8 cellular contexts compared by ENCODE assay signal in genomic region chr11:57800444-57801184, GRCh38. TPM values are rescaled to one million over a fixed set of nuclear protein-coding genes. Genes with fewer than 3 reads are reported as not detected.
DNase-seq lines count a peak whose midpoint lies in the region; ATAC-seq, FAIRE-seq and TF ChIP-seq lines count a peak whose summit lies in the region.

No MANE protein-coding gene starts in this region.

- POLR2A ChIA-PET in OCI-LY7 (lab: Charles Lee) = interaction anchor here (0.7 to 1.8 kb wide), 11 partner anchors 12 to 371 kb away, joined by 3 to 8 read pairs (median 3); partner anchors contain the start of gene BTBD18

- CTCF ChIA-PET in activated naive CD4-positive, alpha-beta T cell treated with anti-CD3 and anti-CD28 coated beads for 36 hours (lab: Charles Lee) = interaction anchor here (0.6 to 4.7 kb wide), 49 partner anchors 8 to 768 kb away, joined by 3 to 64 read pairs (median 5); partner anchors contain the start of genes BTBD18, SELENOH and UBE2L6
- CTCF ChIA-PET in OCI-LY7 (lab: Charles Lee; ENCODE audit: unreplicated experiment) = interaction anchor here (0.6 to 1.9 kb wide), 5 partner anchors 9 to 233 kb away, joined by 3 to 7 read pairs (median 4); partner anchors contain the start of gene UBE2L6
- CTCF ChIA-PET in mammary epithelial cell (lab: Charles Lee; ENCODE audit: low non-redundant PET) = interaction anchor here (0.5 to 1.5 kb wide), 11 partner anchors 13 to 592 kb away, joined by 3 to 27 read pairs (median 6); partner anchors contain the start of genes BTBD18 and CTNND1

- peaks cover 25% of the 10 kb centered on the region for H3K4me1 Mint-ChIP-seq in activated naive CD4-positive, alpha-beta T cell treated with anti-CD3 and anti-CD28 coated beads for 36 hours (ENCODE audit: low read depth)
- peaks cover 8% of the 10 kb centered on the region for H3K4me1 Mint-ChIP-seq in GM23338
- H3K4me1 Mint-ChIP-seq in stimulated activated effector memory CD8-positive, alpha-beta T cell treated with anti-CD3 and anti-CD28 coated beads, Interleukin-12 subunit alpha, Interleukin-12 subunit beta, amount 100 ng/mL, for 72 hours = peaks cover 16% of the 10 kb centered on the region

- H3K4me3 ChIP-seq in GM23338 = no peak overlapping the region
- no peak overlapping the region for H3K4me3 ChIP-seq in OCI-LY7 (ENCODE audit: low read depth, low read length, poor library complexity, severe bottlenecking)
- no peak overlapping the region for H3K4me3 ChIP-seq in mammary epithelial cell (replicated peaks in 1 of 3; ENCODE audit: insufficient read depth in 1 of 3, low read depth in 2 of 3, low read length in 3 of 3)

- peak; percentile 97 for ATAC-seq in GM23338
- ATAC-seq in stimulated activated effector memory CD8-positive, alpha-beta T cell treated with anti-CD3 and anti-CD28 coated beads, Interleukin-12 subunit alpha, Interleukin-12 subunit beta, amount 100 ng/mL, for 72 hours = peak; percentile 89

- peak; percentile 12 for DNase-seq in activated naive CD4-positive, alpha-beta T cell treated with anti-CD3 and anti-CD28 coated beads for 36 hours
- no peak for DNase-seq in activated naive CD4-positive, alpha-beta T cell (lab: John Stamatoyannopoulos, UW)
- DNase-seq in GM23338 (ENCODE audit: low spot score) (peak; percentile 93), OCI-LY7 (ENCODE audit: low spot score) (peak; percentile 74), mammary epithelial cell (peak; percentile 86)
- DNase-seq in stimulated activated effector memory CD8-positive, alpha-beta T cell treated with anti-CD3 and anti-CD28 coated beads, Interleukin-12 subunit alpha, Interleukin-12 subunit beta, amount 100 ng/mL, for 72 hours (ENCODE audit: low spot score in 2 of 2) = no peak

- H2AFZ ChIP-seq in GM23338 (no peak overlapping the region), OCI-LY7 (ENCODE audit: low read length) (peak overlapping the region; percentile 94), mammary epithelial cell (ENCODE audit: low read depth, low read length) (no peak overlapping the region)

- H3K9me3 Mint-ChIP-seq in activated naive CD4-positive, alpha-beta T cell treated with anti-CD3 and anti-CD28 coated beads for 36 hours = no peaks in the 10 kb centered on the region
- no peaks in the 10 kb centered on the region for H3K9me3 Mint-ChIP-seq in GM23338
- H3K9me3 Mint-ChIP-seq in stimulated activated effector memory CD8-positive, alpha-beta T cell treated with anti-CD3 and anti-CD28 coated beads, Interleukin-12 subunit alpha, Interleukin-12 subunit beta, amount 100 ng/mL, for 72 hours = no peaks in the 10 kb centered on the region

- dilution Hi-C loops in mammary epithelial cell (cut with HindIII; ENCODE audit: low sequenced_read_pairs) = loop anchor here (5.0 to 25.0 kb wide), 4 partner anchors 58 to 712 kb away; partner anchors contain the start of genes MED19, OR5B21, SELENOH and TMX2

- BruUV-seq in OCI-LY7 (replicated peaks; lab: Mats Ljungman, UMichigan) = no TSS peak
- no TSS peak for BruUV-seq in mammary epithelial cell (replicated peaks; lab: Mats Ljungman, UMichigan)

- H3K9me3 ChIP-seq in KOPT-K1 (ENCODE audit: insufficient read depth, low read length, poor library complexity, severe bottlenecking) = no peaks in the 10 kb centered on the region
- no peaks in the 10 kb centered on the region for H3K9me3 ChIP-seq in OCI-LY7 (ENCODE audit: low read length)
- H3K9me3 ChIP-seq in mammary epithelial cell (replicated peaks; ENCODE audit: insufficient read depth, low read length) = no peaks in the 10 kb centered on the region

- no peak overlapping the region for H3K4me3 Mint-ChIP-seq in activated naive CD4-positive, alpha-beta T cell treated with anti-CD3 and anti-CD28 coated beads for 36 hours
- peak overlapping the region; percentile 28; the same call in 1 of the 3 replicates for H3K4me3 Mint-ChIP-seq in GM23338
- no peak overlapping the region for H3K4me3 Mint-ChIP-seq in stimulated activated effector memory CD8-positive, alpha-beta T cell treated with anti-CD3 and anti-CD28 coated beads, Interleukin-12 subunit alpha, Interleukin-12 subunit beta, amount 100 ng/mL, for 72 hours

- WGBS in mammary epithelial cell (ENCODE audit: low coverage, missing lambda C conversion rate) = 44% methylated on average over 4 of the region's 4 CpGs

- H4K20me1 ChIP-seq in GM23338 (replicated peaks; ENCODE audit: insufficient read depth) = 0 out of 2 replicates have a peak, but pooled peaks cover 18% of the 10 kb centered on the region
- H4K20me1 ChIP-seq in OCI-LY7 (ENCODE audit: insufficient read depth, low read length) = no peaks in the 10 kb centered on the region
- peaks cover 5% of the 10 kb centered on the region for H4K20me1 ChIP-seq in mammary epithelial cell (ENCODE audit: insufficient read depth, low read length)

- H3K4me1 ChIP-seq in GM23338 (ENCODE audit: insufficient read depth) (no peaks in the 10 kb centered on the region), OCI-LY7 (ENCODE audit: insufficient read depth, low read length, poor library complexity, severe bottlenecking) (peaks cover 12% of the 10 kb centered on the region), mammary epithelial cell (ENCODE audit: insufficient read depth, low read length) (peaks cover 30% of the 10 kb centered on the region)

- H3F3A ChIP-seq in GM23338 (replicated peaks; ENCODE audit: low read depth) = peaks cover 2% of the 10 kb centered on the region; the same call in 1 of the 2 replicates

- no peak overlapping the region for H3K9ac ChIP-seq in mammary epithelial cell (ENCODE audit: insufficient read depth, low read length)

- H3K9me2 ChIP-seq in GM23338 (ENCODE audit: insufficient read depth) (no peaks in the 10 kb centered on the region), OCI-LY7 (ENCODE audit: insufficient read depth, low read length) (no peaks in the 10 kb centered on the region)

- intact Hi-C loops in activated naive CD4-positive, alpha-beta T cell treated with anti-CD3 and anti-CD28 coated beads for 36 hours (cut with micrococcal nuclease) = loop anchor here (1.0 to 2.0 kb wide), 13 partner anchors 43 to 724 kb away; partner anchors contain the start of genes BTBD18, MED19, SELENOH and TIMM10
- intact Hi-C loops in OCI-LY7 (cut with micrococcal nuclease; ENCODE audit: unreplicated experiment) (loop anchor here (2.0 to 5.0 kb wide), 4 partner anchors 134 to 344 kb away; no protein-coding TSS in a partner anchor), mammary epithelial cell (cut with micrococcal nuclease) (loop anchor here (1.0 kb wide), 5 partner anchors 43 to 713 kb away; partner anchors contain the start of genes BTBD18, MED19 and TMX2)

- H3K27me3 Mint-ChIP-seq in activated naive CD4-positive, alpha-beta T cell treated with anti-CD3 and anti-CD28 coated beads for 36 hours (ENCODE audit: low read depth) = no peaks in the 10 kb centered on the region
- H3K27me3 Mint-ChIP-seq in GM23338 (ENCODE audit: insufficient read depth, low read depth, poor library complexity) = no peaks in the 10 kb centered on the region

- TF ChIP-seq CTCF in GM23338 (conservative IDR thresholded peaks at IDR 0.05; ENCODE audit: low read depth in 2 of 2) (peak; percentile 78 to 91), OCI-LY7 (conservative IDR thresholded peaks at IDR 0.05; ENCODE audit: low read length) (peak; percentile 94), mammary epithelial cell (conservative IDR thresholded peaks at IDR 0.05 in 1 of 2, IDR thresholded peaks at IDR 0.05 in 1 of 2; ENCODE audit: extremely low read depth in 1 of 2, insufficient read depth in 1 of 2, low read depth in 1 of 2, low read length in 2 of 2) (peak; percentile 74 to 80)

- H3K4me2 ChIP-seq in GM23338 (no peak overlapping the region), OCI-LY7 (ENCODE audit: low read length) (peak overlapping the region; percentile 27), mammary epithelial cell (ENCODE audit: insufficient read depth, low read depth, low read length) (no peak overlapping the region)

- H3K36me3 ChIP-seq in GM23338 (ENCODE audit: insufficient read depth) (peaks cover 46% of the 10 kb centered on the region), KOPT-K1 (ENCODE audit: insufficient read depth, low read length) (peaks cover 5% of the 10 kb centered on the region; the same call in 1 of the 2 replicates), OCI-LY7 (ENCODE audit: insufficient read depth, low read length) (no peaks in the 10 kb centered on the region), mammary epithelial cell (ENCODE audit: insufficient read depth, low read length) (peaks cover 40% of the 10 kb centered on the region)

- H3K27ac Mint-ChIP-seq in activated naive CD4-positive, alpha-beta T cell treated with anti-CD3 and anti-CD28 coated beads for 36 hours = peak overlapping the region; percentile 60
- peak overlapping the region; percentile 93 for H3K27ac Mint-ChIP-seq in GM23338
- peak overlapping the region; percentile 76 for H3K27ac Mint-ChIP-seq in stimulated activated effector memory CD8-positive, alpha-beta T cell treated with anti-CD3 and anti-CD28 coated beads, Interleukin-12 subunit alpha, Interleukin-12 subunit beta, amount 100 ng/mL, for 72 hours

- FAIRE-seq in islet of Langerhans (lab: Jason Lieb, UNC) = peak; percentile 98

- no peaks in the 10 kb centered on the region for H3K36me3 Mint-ChIP-seq in activated naive CD4-positive, alpha-beta T cell treated with anti-CD3 and anti-CD28 coated beads for 36 hours (ENCODE audit: low read depth)
- peaks cover 71% of the 10 kb centered on the region for H3K36me3 Mint-ChIP-seq in GM23338 (ENCODE audit: low read depth)
- H3K36me3 Mint-ChIP-seq in stimulated activated effector memory CD8-positive, alpha-beta T cell treated with anti-CD3 and anti-CD28 coated beads, Interleukin-12 subunit alpha, Interleukin-12 subunit beta, amount 100 ng/mL, for 72 hours = peaks cover 18% of the 10 kb centered on the region

- H3K27ac ChIP-seq in GM23338 (ENCODE audit: low read depth) (peak overlapping the region; percentile 56), KOPT-K1 (ENCODE audit: low read depth, low read length, poor library complexity, severe bottlenecking) (peak overlapping the region; percentile 35), OCI-LY7 (ENCODE audit: low read depth, low read length, poor library complexity, severe bottlenecking) (no peak overlapping the region), mammary epithelial cell (ENCODE audit: insufficient read depth, low read depth, low read length) (peak overlapping the region; percentile 84)

- H3K79me2 ChIP-seq in GM23338 (replicated peaks; ENCODE audit: insufficient read depth) (peaks cover 46% of the 10 kb centered on the region), OCI-LY7 (ENCODE audit: insufficient read depth, low read depth, low read length) (no peaks in the 10 kb centered on the region), mammary epithelial cell (ENCODE audit: insufficient read depth, low read length) (peaks cover 79% of the 10 kb centered on the region)

- in situ Hi-C loops in mammary epithelial cell (cut with MboI; ENCODE audit: low sequenced_read_pairs in 2 of 2) = loop anchor here in 1 of 2 donors (5.0 to 25.0 kb wide), 2 partner anchors 38 to 712 kb away; partner anchors contain the start of genes CTNND1 and OR5B21

- H3K27me3 ChIP-seq in GM23338 (ENCODE audit: insufficient read depth) (no peaks in the 10 kb centered on the region), mammary epithelial cell (ENCODE audit: insufficient read depth, low read length) (no peaks in the 10 kb centered on the region)

RNA-seq across cellular contexts. Expression of gene CTNND1, which starts 39.0 kb away (rescaled TPM):
- 1 to 10 TPM; 5.5 to 8.5 TPM for total RNA-seq in activated naive CD4-positive, alpha-beta T cell treated with anti-CD3 and anti-CD28 coated beads for 36 hours
- total RNA-seq in GM23338 (2014; rRNA removed; shearing (Covaris generic)) = 136 and 148 TPM in 2 replicates
- polyA plus RNA-seq in GM23338 (2016; fragmentation: Nextera tagmentation; extraction: Ambion mirVana) (37.0 and 39.1 TPM in 2 replicates), mammary epithelial cell (119 TPM)
- total RNA-seq in OCI-LY7 (2014; rRNA removed; shearing (Covaris generic)) = 5.1 and 6.7 TPM in 2 replicates
- total RNA-seq in OCI-LY7 (2022) (5.3 and 9.0 TPM in 2 replicates), mammary epithelial cell (100 to 1,000 TPM; 164 to 212 TPM)
- 412 TPM for polyA minus RNA-seq in mammary epithelial cell

RNA-seq across cellular contexts. Expression of gene BTBD18, which starts 49.0 kb away (rescaled TPM):
- not detected for total RNA-seq in activated naive CD4-positive, alpha-beta T cell treated with anti-CD3 and anti-CD28 coated beads for 36 hours
- 0.08 TPM in 1 of 2 replicates, not detected in the other for total RNA-seq in GM23338 (2014; rRNA removed; shearing (Covaris generic))
- polyA plus RNA-seq in GM23338 (2016; fragmentation: Nextera tagmentation; extraction: Ambion mirVana) (0.29 and 0.31 TPM in 2 replicates), mammary epithelial cell (not detected)
- not detected in 2 replicates for total RNA-seq in OCI-LY7 (2014; rRNA removed; shearing (Covaris generic))
- total RNA-seq in OCI-LY7 (2022) (not detected in 2 replicates), mammary epithelial cell (not detected)
- polyA minus RNA-seq in mammary epithelial cell = not detected

RNA-seq across cellular contexts. Expression of gene SELENOH, which starts 59.3 kb away (rescaled TPM):
- total RNA-seq in activated naive CD4-positive, alpha-beta T cell treated with anti-CD3 and anti-CD28 coated beads for 36 hours = 100 to 1,000 TPM; 249 to 282 TPM
- 282 and 311 TPM in 2 replicates for total RNA-seq in GM23338 (2014; rRNA removed; shearing (Covaris generic))
- polyA plus RNA-seq in GM23338 (2016; fragmentation: Nextera tagmentation; extraction: Ambion mirVana) (363 and 379 TPM in 2 replicates), mammary epithelial cell (98.4 TPM)
- 181 and 229 TPM in 2 replicates for total RNA-seq in OCI-LY7 (2014; rRNA removed; shearing (Covaris generic))
- total RNA-seq in OCI-LY7 (2022) (144 and 169 TPM in 2 replicates), mammary epithelial cell (100 to 1,000 TPM in 1 of 2 donors, 10 to 100 TPM in 1; 63.5 to 115 TPM)
- polyA minus RNA-seq in mammary epithelial cell = 3.5 TPM

Comparison
In these comparisons a context has a peak if more than half of its experiments do, and no peak if none do; other contexts are left out.
1. DNase-seq: peak in activated naive CD4-positive, alpha-beta T cell treated with anti-CD3 and anti-CD28 coated beads for 36 hours (single experiment), GM23338 (single experiment), OCI-LY7 (single experiment) and mammary epithelial cell (single experiment); none in activated naive CD4-positive, alpha-beta T cell (0 of 4) and stimulated activated effector memory CD8-positive, alpha-beta T cell treated with anti-CD3 and anti-CD28 coated beads, Interleukin-12 subunit alpha, Interleukin-12 subunit beta, amount 100 ng/mL, for 72 hours (0 of 2).
2. RNA of gene CTNND1, which starts 39.0 kb away (total RNA-seq): 164 to 212 TPM in mammary epithelial cell and 136 to 148 TPM in GM23338; 5.5 to 8.5 TPM in activated naive CD4-positive, alpha-beta T cell treated with anti-CD3 and anti-CD28 coated beads for 36 hours and 5.1 to 9.0 TPM in OCI-LY7; every median in the first group is over 10 times any median in the second.
3. Peak in every context shown above with its lines, with median percentiles within 50 percentile points of each other: H3K27ac Mint-ChIP-seq and CTCF ChIP-seq.